In the genomic region with DNA sequence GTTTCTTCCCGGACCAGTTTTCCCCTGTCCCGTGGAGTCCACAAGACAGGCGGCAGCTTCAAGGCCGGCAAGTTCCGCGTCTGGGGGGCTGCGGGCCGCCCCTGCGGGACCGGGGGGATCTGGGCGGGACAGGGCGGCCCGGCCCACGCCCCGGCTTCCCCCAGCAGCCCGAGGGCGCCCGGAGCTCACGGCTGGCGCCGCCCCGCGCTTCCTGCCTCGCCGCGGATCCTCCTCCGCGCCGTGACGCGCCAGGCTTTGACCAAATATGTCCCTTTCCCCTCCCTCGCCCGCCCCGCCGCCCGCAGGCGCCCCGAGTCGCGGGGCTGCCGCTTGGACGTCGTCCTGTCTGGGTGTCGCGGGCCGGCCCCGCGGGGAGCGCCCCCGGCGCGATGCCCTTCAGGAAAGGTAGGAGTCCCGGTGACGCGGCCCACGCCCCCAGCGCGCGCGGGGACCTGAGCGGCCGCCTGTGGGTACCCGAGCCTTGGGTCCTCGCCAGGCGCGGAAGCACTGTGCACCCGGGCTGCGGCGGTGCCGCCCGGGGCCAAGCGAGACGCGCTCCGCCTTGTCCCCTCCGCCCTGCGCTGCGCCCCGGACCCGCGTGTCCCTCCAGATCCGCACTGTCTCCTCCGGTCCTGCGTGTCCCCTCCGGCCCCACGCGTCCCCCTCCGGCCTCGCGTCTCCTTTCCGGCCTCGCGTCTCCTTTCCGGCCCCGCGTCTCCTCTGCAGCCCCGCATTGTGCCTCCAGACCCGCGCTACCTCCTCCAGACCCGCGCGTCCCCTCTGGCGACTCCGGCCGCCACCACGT, we compare ENCODE assay signal across 1 cellular context.
TF ChIP-seq lines count a peak whose summit lies in the region.

No MANE protein-coding gene starts in this region.

TF ChIP-seq in IMR-90, 13 proteins besides CTCF, POLR2A, EP300 and RAD21:
- TF ChIP-seq FOS (IDR thresholded peaks at IDR 0.05; ENCODE audit: low read depth, low read length) (no peak), MAZ (IDR thresholded peaks at IDR 0.05; ENCODE audit: borderline replicate concordance, low read depth, low read length) (peak; percentile 41), MXI1 (IDR thresholded peaks at IDR 0.05; ENCODE audit: borderline replicate concordance, low read depth, low read length) (peak; percentile 68; the same call in 1 of the 2 replicates), BHLHE40 (IDR thresholded peaks at IDR 0.05; ENCODE audit: low read depth, low read length) (no peak), CHD1 (IDR thresholded peaks at IDR 0.05; ENCODE audit: low read depth, low read length) (no peak), SMC3 (IDR thresholded peaks at IDR 0.05; ENCODE audit: low read depth, low read length) (no peak), RCOR1 (IDR thresholded peaks at IDR 0.05; ENCODE audit: insufficient replicate concordance, low read length) (no peak), RFX5 (IDR thresholded peaks at IDR 0.05; ENCODE audit: low read depth, low read length) (no peak), CEBPB (IDR thresholded peaks at IDR 0.05; ENCODE audit: low read depth, low read length) (no peak), NFE2L2 (IDR thresholded peaks at IDR 0.05; ENCODE audit: low read depth, low read length) (no peak), MAFK (IDR thresholded peaks at IDR 0.05; ENCODE audit: low read depth, low read length) (no peak)
- TF ChIP-seq, protein P1, sequence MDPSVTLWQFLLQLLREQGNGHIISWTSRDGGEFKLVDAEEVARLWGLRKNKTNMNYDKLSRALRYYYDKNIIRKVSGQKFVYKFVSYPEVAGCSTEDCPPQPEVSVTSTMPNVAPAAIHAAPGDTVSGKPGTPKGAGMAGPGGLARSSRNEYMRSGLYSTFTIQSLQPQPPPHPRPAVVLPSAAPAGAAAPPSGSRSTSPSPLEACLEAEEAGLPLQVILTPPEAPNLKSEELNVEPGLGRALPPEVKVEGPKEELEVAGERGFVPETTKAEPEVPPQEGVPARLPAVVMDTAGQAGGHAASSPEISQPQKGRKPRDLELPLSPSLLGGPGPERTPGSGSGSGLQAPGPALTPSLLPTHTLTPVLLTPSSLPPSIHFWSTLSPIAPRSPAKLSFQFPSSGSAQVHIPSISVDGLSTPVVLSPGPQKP (IDR thresholded peaks at IDR 0.05; ENCODE audit: borderline replicate concordance, low read depth, low read length), result no peak
- TF ChIP-seq, protein P2, sequence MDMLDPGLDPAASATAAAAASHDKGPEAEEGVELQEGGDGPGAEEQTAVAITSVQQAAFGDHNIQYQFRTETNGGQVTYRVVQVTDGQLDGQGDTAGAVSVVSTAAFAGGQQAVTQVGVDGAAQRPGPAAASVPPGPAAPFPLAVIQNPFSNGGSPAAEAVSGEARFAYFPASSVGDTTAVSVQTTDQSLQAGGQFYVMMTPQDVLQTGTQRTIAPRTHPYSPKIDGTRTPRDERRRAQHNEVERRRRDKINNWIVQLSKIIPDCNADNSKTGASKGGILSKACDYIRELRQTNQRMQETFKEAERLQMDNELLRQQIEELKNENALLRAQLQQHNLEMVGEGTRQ (IDR thresholded peaks at IDR 0.05; ENCODE audit: low read depth, low read length), result 0 out of 2 replicates have a peak, but pooled peaks have one; percentile 61
